In the genomic region with DNA sequence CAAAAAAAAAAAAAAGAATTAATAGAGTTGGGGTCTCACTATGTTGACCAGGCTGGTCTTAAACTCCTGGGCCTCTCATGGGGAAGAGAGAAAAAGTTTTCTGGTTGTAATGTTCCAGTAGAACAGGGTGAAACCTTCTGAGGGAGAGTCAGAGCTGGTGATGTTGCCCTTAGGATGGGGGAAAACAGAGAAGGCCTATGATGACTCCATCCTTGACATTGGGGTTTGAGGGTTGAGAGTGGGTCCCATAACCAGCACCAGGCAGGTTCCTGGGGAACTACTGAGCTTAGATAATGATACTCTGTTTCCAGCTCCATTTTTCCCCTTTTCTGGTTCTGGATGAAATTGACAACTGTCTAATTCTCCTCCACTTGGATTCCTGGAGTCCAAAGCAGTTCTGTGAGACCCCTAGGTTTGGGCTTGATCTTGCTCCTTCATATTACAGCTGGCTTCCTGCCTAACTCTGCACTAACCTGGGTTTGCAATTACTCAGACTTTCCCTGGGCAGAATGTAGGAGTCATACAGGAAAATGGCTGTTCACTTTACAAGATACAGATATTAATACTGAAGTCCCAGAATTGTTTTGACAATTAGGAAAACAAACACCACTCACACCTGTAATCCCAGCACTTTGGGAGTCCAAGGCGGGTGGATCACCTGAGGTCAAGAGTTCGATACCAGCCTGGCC, we compare ENCODE assay signal across 19 cellular contexts.
"Had no signal": no experiment of that assay in that cellular context is flagged by ENCODE, and none has a peak within 500 bp of the region (broad histone marks: within the 10 kb centered on the region; RNA-seq: fewer than 3 reads in every experiment).

No MANE protein-coding gene starts in this region.

- H3K9me3 ChIP-seq: esophagus squamous epithelium had no signal

- H3K36me3 Mint-ChIP-seq: mesothelial cell of epicardium; natural killer cell treated with Interleukin-12 subunit alpha and Interleukin-12 subunit beta and Interleukin-15 and Interleukin-18, amount 100 ng/mL, for 72 hours; type B pancreatic cell had no signal

- H3K4me3 ChIP-seq: esophagus squamous epithelium, lung had no signal

- ATAC-seq: activated CD8-positive, alpha-beta T cell treated with anti-CD3 and anti-CD28 coated beads, Interleukin-2, amount 10 ng/mL, durations not matched to agents 7 days and 5 days; left lobe of liver; natural killer cell treated with Interleukin-12 subunit alpha and Interleukin-12 subunit beta and Interleukin-15 and Interleukin-18, amount 100 ng/mL, for 72 hours had no signal

- H3K27ac ChIP-seq: esophagus squamous epithelium had no signal

- H3K9me3 Mint-ChIP-seq: activated CD4-positive, alpha-beta T cell treated with anti-CD3 and anti-CD28 coated beads, Interleukin-2, amount 10 ng/mL, durations not matched to agents 24 days and 14 days; activated naive CD4-positive, alpha-beta T cell treated with anti-CD3 and anti-CD28 coated beads for 36 hours; activated T-cell treated with anti-CD3 and anti-CD28 coated beads, Interleukin-2, amount 50 U/mL, for 24 hours; natural killer cell treated with Interleukin-12 subunit alpha and Interleukin-12 subunit beta and Interleukin-15 and Interleukin-18, amount 100 ng/mL, for 72 hours; stimulated activated naive CD8-positive, alpha-beta T cell treated with anti-CD3 and anti-CD28 coated beads, Interleukin-15, Interleukin-2, amounts not matched to agents 100 ng/mL and 50 ng/mL, for 24 hours; type B pancreatic cell had no signal

- H3K27me3 Mint-ChIP-seq: activated T-cell treated with anti-CD3 and anti-CD28 coated beads, Interleukin-2, amount 50 U/mL, for 24 hours; stimulated activated naive CD8-positive, alpha-beta T cell treated with anti-CD3 and anti-CD28 coated beads, Interleukin-15, Interleukin-2, amounts not matched to agents 100 ng/mL and 50 ng/mL, for 24 hours had no signal

- H3K4me1 Mint-ChIP-seq: activated CD4-positive, alpha-beta T cell treated with anti-CD3 and anti-CD28 coated beads, Interleukin-2, amount 10 ng/mL, durations not matched to agents 24 days and 14 days; mesothelial cell of epicardium had no signal

- H3K27ac Mint-ChIP-seq: activated CD4-positive, alpha-beta T cell treated with anti-CD3 and anti-CD28 coated beads, Interleukin-2, amount 10 ng/mL, durations not matched to agents 24 days and 14 days; activated CD8-positive, alpha-beta T cell treated with anti-CD3 and anti-CD28 coated beads, Interleukin-2, amount 10 ng/mL, durations not matched to agents 7 days and 5 days; activated naive CD4-positive, alpha-beta T cell treated with anti-CD3 and anti-CD28 coated beads for 36 hours; activated T-cell treated with anti-CD3 and anti-CD28 coated beads, Interleukin-2, amount 50 U/mL, for 24 hours; mesothelial cell of epicardium; natural killer cell treated with Interleukin-12 subunit alpha and Interleukin-12 subunit beta and Interleukin-15 and Interleukin-18, amount 100 ng/mL, for 72 hours; type B pancreatic cell had no signal

- DNase-seq: activated CD4-positive, alpha-beta T cell treated with anti-CD3 and anti-CD28 coated beads, Interleukin-2, amount 10 ng/mL, durations not matched to agents 24 days and 14 days; activated CD4-positive, CD25-positive, alpha-beta regulatory T cell; activated CD8-positive, alpha-beta T cell treated with anti-CD3 and anti-CD28 coated beads, Interleukin-2, amount 10 ng/mL, durations not matched to agents 7 days and 5 days; activated naive CD4-positive, alpha-beta T cell treated with anti-CD3 and anti-CD28 coated beads for 36 hours; activated T-cell treated with anti-CD3 and anti-CD28 coated beads, Interleukin-2, amount 50 U/mL, for 24 hours; anterior cingulate cortex; cortex of kidney; effector CD8-positive, alpha-beta T cell; esophagus squamous epithelium; stimulated activated CD4-positive, alpha-beta T cell treated with anti-CD3 and anti-CD28 coated beads, Interleukin-2, amount 100 ng/mL, for 24 hours; T-helper 1 cell; T-helper 9 cell had no signal

- H3K4me1 ChIP-seq: esophagus squamous epithelium had no signal

- H3K36me3 ChIP-seq: esophagus squamous epithelium had no signal

- FAIRE-seq: islet of Langerhans had no signal

- H3K4me3 Mint-ChIP-seq: activated CD4-positive, alpha-beta T cell treated with anti-CD3 and anti-CD28 coated beads, Interleukin-2, amount 10 ng/mL, durations not matched to agents 24 days and 14 days; activated CD8-positive, alpha-beta T cell treated with anti-CD3 and anti-CD28 coated beads, Interleukin-2, amount 10 ng/mL, durations not matched to agents 7 days and 5 days; activated naive CD4-positive, alpha-beta T cell treated with anti-CD3 and anti-CD28 coated beads for 36 hours; activated T-cell treated with anti-CD3 and anti-CD28 coated beads, Interleukin-2, amount 50 U/mL, for 24 hours; mesothelial cell of epicardium; natural killer cell treated with Interleukin-12 subunit alpha and Interleukin-12 subunit beta and Interleukin-15 and Interleukin-18, amount 100 ng/mL, for 72 hours; stimulated activated naive CD8-positive, alpha-beta T cell treated with anti-CD3 and anti-CD28 coated beads, Interleukin-15, Interleukin-2, amounts not matched to agents 100 ng/mL and 50 ng/mL, for 24 hours; type B pancreatic cell had no signal
